21 cellular contexts compared by ENCODE assay signal in the genomic region with DNA sequence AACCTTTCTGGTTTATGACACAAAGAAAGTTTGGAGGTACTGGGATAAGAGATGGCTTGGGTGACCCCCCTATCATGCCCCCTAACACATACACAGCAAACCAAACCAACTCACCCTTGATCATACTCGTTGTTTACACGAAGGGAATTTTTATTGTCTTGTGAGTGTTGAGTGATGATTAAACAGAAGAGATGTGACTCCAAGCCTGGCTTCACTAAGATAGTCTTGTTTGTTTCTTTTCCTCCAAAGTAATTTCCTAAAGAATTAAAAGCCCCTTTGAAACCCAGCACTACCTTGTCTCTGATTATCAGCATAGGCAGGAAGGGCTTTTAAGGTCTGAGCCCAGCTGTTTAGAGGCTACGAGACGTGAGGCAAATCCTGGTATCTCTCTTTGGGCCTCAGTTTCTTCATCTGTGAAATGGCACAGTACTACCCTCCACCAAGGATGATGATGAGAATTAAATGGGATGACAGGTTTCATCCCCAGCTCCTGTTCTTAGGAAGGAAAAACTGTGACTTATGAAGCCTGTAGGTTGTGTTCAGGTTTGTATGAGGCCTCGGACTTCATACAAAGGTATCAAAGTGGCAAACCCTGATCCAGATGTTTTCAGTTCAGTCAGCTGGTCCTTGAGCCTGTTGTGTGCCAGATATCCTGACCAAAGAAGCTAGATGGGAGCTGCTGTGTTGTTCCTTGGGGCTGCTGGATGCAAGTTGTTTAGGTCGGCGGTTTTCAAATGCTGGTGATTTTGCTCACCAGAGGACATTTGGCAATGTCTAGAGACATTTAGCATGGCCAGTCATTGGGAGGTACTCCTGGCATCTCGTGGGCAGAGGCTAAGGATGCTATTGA. TPM values are rescaled to one million over a fixed set of nuclear protein-coding genes. Genes with fewer than 3 reads are reported as not detected.
DNase-seq lines count a peak whose midpoint lies in the region; ATAC-seq, FAIRE-seq and TF ChIP-seq lines count a peak whose summit lies in the region.
"Had no signal": no experiment of that assay in that cellular context is flagged by ENCODE, and none has a peak within 500 bp of the region (broad histone marks: within the 10 kb centered on the region; RNA-seq: fewer than 3 reads in every experiment).

No MANE protein-coding gene starts in this region.

- CTCF ChIA-PET in K562 (lab: Yijun Ruan, JAX; ENCODE audit: low intra/inter-chr PET ratio): no interaction called here

- no peak for FAIRE-seq in K562 (lab: Jason Lieb, UNC)
- FAIRE-seq: bronchial epithelial cell, GM12878 had no signal

- H3K4me1 ChIP-seq in GM23248 (ENCODE audit: insufficient read depth) (peaks cover 10% of the 10 kb centered on the region), K562 (replicated peaks in 1 of 2; ENCODE audit: control insufficient read depth in 2 of 2, insufficient read depth in 2 of 2, low read length in 2 of 2) (peaks cover 0 to 13% of the 10 kb centered on the region in 2 experiments; a peak in 3 of 5 replicates), suprapubic skin (peaks cover 76% of the 10 kb centered on the region)

- ATAC-seq in K562 (no peak), HG03108 (IDR thresholded peaks at IDR 0.05; ENCODE audit: unreplicated experiment) (no peak)
- ATAC-seq: GM12878; natural killer cell treated with Interleukin-12 subunit alpha and Interleukin-12 subunit beta and Interleukin-15 and Interleukin-18, amount 100 ng/mL, for 72 hours; stimulated activated memory B cell treated with anti-CD40 and anti-IgM and Interleukin-4, amounts not matched to agents 10 μg/mL and 1 μg/mL and 100 μg/mL, for 72 hours had no signal

- peak overlapping the region; percentile 33; the same call in 1 of the 2 replicates for H3K27ac ChIP-seq in GM23248
- H3K27ac ChIP-seq in K562 (ENCODE audit: extremely low read depth, low read depth, low read length): no peak overlapping the region
- peak overlapping the region; percentile 17 for H3K27ac ChIP-seq in layer of hippocampus (ENCODE audit: low read depth, low read length)
- H3K27ac ChIP-seq in suprapubic skin: peak overlapping the region; percentile 31
- H3K27ac ChIP-seq: PC-9, SJSA1, vagina had no signal

- no peak overlapping the region for H3K4me3 ChIP-seq in GM23248
- no peak overlapping the region for H3K4me3 ChIP-seq in K562
- no peak overlapping the region for H3K4me3 ChIP-seq in suprapubic skin
- H3K4me3 ChIP-seq: GM12878, PC-9, SJSA1, vagina had no signal

- TF ChIP-seq RAD21 in K562 (CRISPR knock-in tag; conservative IDR thresholded peaks at IDR 0.05 in 1 of 2, IDR thresholded peaks at IDR 0.05 in 1 of 2): no peak

- H3K9me2 ChIP-seq in GM23248 (ENCODE audit: insufficient read depth): no peaks in the 10 kb centered on the region

- H3K36me3 ChIP-seq in GM23248 (ENCODE audit: low read depth) (no peaks in the 10 kb centered on the region), K562 (ENCODE audit: control insufficient read depth, insufficient read depth, low read length) (no peaks in the 10 kb centered on the region), suprapubic skin (no peaks in the 10 kb centered on the region)
- H3K36me3 ChIP-seq: vagina had no signal

- DNase-seq in GM23248: peak; percentile 47
- no peak for DNase-seq in K562 (ENCODE audit: extremely low read depth in 1 of 4, low spot score in 3 of 4)
- no peak for DNase-seq in suprapubic skin (ENCODE audit: low spot score in 2 of 2)
- DNase-seq in activated T-cell treated with anti-CD3 and anti-CD28 coated beads, Interleukin-2, amount 50 U/mL, for 48 hours: no peak
- DNase-seq in activated CD8-positive, alpha-beta memory T cell treated with anti-CD3 and anti-CD28 coated beads, Interleukin-2, amount 50 U/mL, for 4 hours: no peak
- DNase-seq in nucleus accumbens (lab: John Stamatoyannopoulos, UW): no peak
- DNase-seq: activated B cell treated with CpG ODN at 0.5 μM for 24 hours; activated naive CD8-positive, alpha-beta T cell treated with anti-CD3 and anti-CD28 coated beads, Interleukin-2, amount 10 ng/mL, durations not matched to agents 7 days and 5 days; effector CD8-positive, alpha-beta T cell; GF-D8; NCI-H1436; NCI-H2171 treated with DMSO at 0.1 percent for 48 hours; PC-9 had no signal

- in situ Hi-C loops in GM23248 (cut with MboI): no loop called here
- in situ Hi-C loops in K562 (cut with MboI): no loop called here

- no TSS peak for BruUV-seq in K562 (replicated peaks; lab: Mats Ljungman, UMichigan)

- peaks cover 10% of the 10 kb centered on the region; the same call in 1 of the 2 replicates for H3F3A ChIP-seq in GM23248 (ENCODE audit: insufficient read depth)

- TF ChIP-seq CTCF in K562 (IDR thresholded peaks at IDR 0.05 in 2 of 3, conservative IDR thresholded peaks at IDR 0.05 in 1 of 3; ENCODE audit: insufficient read depth in 2 of 3, low read depth in 1 of 3, low read length in 3 of 3): no peak
- no peak for TF ChIP-seq CTCF in suprapubic skin (IDR thresholded peaks at IDR 0.05)

- POLR2A ChIA-PET in K562 (lab: Yijun Ruan, JAX): interaction anchor here (0.5 kb wide), 1 partner anchor 297 kb away, joined by 3 read pairs; no protein-coding TSS in a partner anchor

- WGBS in GM23248 (ENCODE audit: low coverage in 1 of 2, low lambda C conversion rate in 2 of 2, missing lambda C conversion rate in 2 of 2), 2 experiments: 57 to 59% methylated on average over 8 of the region's 8 CpGs
- 15% methylated on average over 7 of the region's 8 CpGs for WGBS in K562 (ENCODE audit: insufficient coverage, low coverage, missing lambda C conversion rate)
- 68% methylated on average over 8 of the region's 8 CpGs for WGBS in suprapubic skin

- H3K9me3 ChIP-seq in GM23248 (ENCODE audit: low read depth) (no peaks in the 10 kb centered on the region), K562 (replicated peaks; ENCODE audit: control insufficient read depth, insufficient read depth, low read depth, low read length) (no peaks in the 10 kb centered on the region), suprapubic skin (no peaks in the 10 kb centered on the region)
- H3K9me3 ChIP-seq: SJSA1, vagina had no signal

- H3K9me1 ChIP-seq in K562 (ENCODE audit: control insufficient read depth, insufficient read depth, low read length): no peaks in the 10 kb centered on the region

- intact Hi-C loops in K562 (cut with micrococcal nuclease): no loop called here

- TF ChIP-seq POLR2A in K562 (conservative IDR thresholded peaks at IDR 0.05): no peak
- TF ChIP-seq POLR2A in suprapubic skin (IDR thresholded peaks at IDR 0.05): no peak

- H3K27me3 ChIP-seq in GM23248 (replicated peaks; ENCODE audit: insufficient read depth): no peaks in the 10 kb centered on the region
- H3K27me3 ChIP-seq in K562 (ENCODE audit: control insufficient read depth in 2 of 2, insufficient read depth in 2 of 2, low read length in 2 of 2): peaks cover 2 to 11% of the 10 kb centered on the region in 2 experiments; a peak in 2 of 5 replicates
- no peaks in the 10 kb centered on the region for H3K27me3 ChIP-seq in layer of hippocampus (ENCODE audit: control insufficient read depth, insufficient read depth, low read length)
- H3K27me3 ChIP-seq in suprapubic skin: no peaks in the 10 kb centered on the region
- H3K27me3 ChIP-seq: SJSA1, vagina had no signal

- H3K4me2 ChIP-seq in GM23248 (ENCODE audit: unreplicated experiment) (peak overlapping the region; percentile 21), K562 (ENCODE audit: insufficient read depth, low read length) (no peak overlapping the region; the same call in 1 of the 2 replicates)
- H3K4me2 ChIP-seq: PC-9 had no signal

- H3K79me2 ChIP-seq in GM23248 (ENCODE audit: insufficient read depth): peaks cover 100% of the 10 kb centered on the region
- no peaks in the 10 kb centered on the region for H3K79me2 ChIP-seq in K562 (ENCODE audit: control insufficient read depth, insufficient read depth, low read length)

- TF ChIP-seq EP300 in K562 (IDR thresholded peaks at IDR 0.05; ENCODE audit: low read length) (no peak), suprapubic skin (IDR thresholded peaks at IDR 0.05) (no peak)

- H2AFZ ChIP-seq in GM23248 (no peak overlapping the region), K562 (ENCODE audit: low read depth, low read length) (no peak overlapping the region)
- H2AFZ ChIP-seq: PC-9 had no signal

- H3K9ac ChIP-seq in GM23248 (peak overlapping the region; percentile 10; the same call in 1 of the 2 replicates), K562 (ENCODE audit: insufficient read depth in 1 of 2, low read depth in 2 of 2, low read length in 2 of 2) (no peak overlapping the region; a peak in 1 of 4 replicates)

- H4K20me1 ChIP-seq in GM23248 (ENCODE audit: insufficient read depth) (peaks cover 44% of the 10 kb centered on the region), K562 (replicated peaks; ENCODE audit: control insufficient read depth, insufficient read depth, low read length) (peaks cover 3% of the 10 kb centered on the region; the same call in 1 of the 2 replicates)

TF ChIP-seq in K562, 482 proteins besides CTCF, POLR2A, EP300 and RAD21 (continues in another document):
- peak; percentile 83; the same call in 1 of the 2 replicates for TF ChIP-seq MYNN (IDR thresholded peaks at IDR 0.05)
- no peak for TF ChIP-seq MYNN (CRISPR knock-in tag; IDR thresholded peaks at IDR 0.05)
- peak; percentile 91 for TF ChIP-seq RBM25 (IDR thresholded peaks at IDR 0.05; ENCODE audit: low read depth, low read length, severe bottlenecking)

RNA-seq across cellular contexts. Expression of a gene that starts 51.8 kb away (rescaled TPM):
- 4.2 and 6.2 TPM in 2 replicates for total RNA-seq in GM23248 (2014; rRNA removed; shearing (Covaris generic))
- polyA plus RNA-seq in GM23248 (2016; fragmentation: Nextera tagmentation; extraction: Ambion mirVana) (18.2 and 19.3 TPM in 2 replicates), K562 (2011; rRNA removed) (0.42 and 0.53 TPM in 2 replicates), K562 (2014; fragmentation: Illumina TruSeq; extraction: Trizol) (2.1 and 2.4 TPM in 2 replicates), K562 (2014; fragmentation: Nextera tagmentation; extraction: Ambion mirVana) (under 1 TPM; 0.52 to 0.92 TPM), K562 (2014; rRNA removed) (0.39 and 1.4 TPM in 2 replicates)
- total RNA-seq in K562 (2011; cell fraction: chromatin; rRNA removed; ENCODE audit: low replicate concordance): 1.9 and 4.4 TPM in 2 replicates
- 2.4 and 3.0 TPM in 2 replicates for total RNA-seq in K562 (2011; cell fraction: nucleolus; rRNA removed)
- total RNA-seq in K562 (2011; cell fraction: nucleoplasm; rRNA removed): 1.9 and 2.7 TPM in 2 replicates
- total RNA-seq in K562 (2014; rRNA removed) (0.32 and 0.41 TPM in 2 replicates), K562 (2014; rRNA removed; fragmentation: Illumina TruSeq; extraction: Trizol) (0.48 and 0.80 TPM in 2 replicates), K562 (2015; rRNA removed; fragmentation: Illumina TruSeq; extraction: Trizol) (0.68 and 1.2 TPM in 2 replicates), K562 (2021) (2.0 and 2.8 TPM in 2 replicates), suprapubic skin (10 to 100 TPM in 3 of 4 donors, 1 to 10 TPM in 1; 9.9 to 23.3 (median 15.2) TPM)
- polyA plus RNA-seq in K562 (2011; cell fraction: cytosol; rRNA removed): 0.15 and 0.35 TPM in 2 replicates
- 1.6 and 2.2 TPM in 2 replicates for polyA plus RNA-seq in K562 (2011; cell fraction: nucleus; rRNA removed)
- polyA plus RNA-seq in K562 (2012): 1.4 and 2.2 TPM in 2 replicates
- polyA minus RNA-seq in K562 (2011; rRNA and poly(A)+ RNA removed): 0.25 and 0.69 TPM in 2 replicates
- 0.91 and 1.5 TPM in 2 replicates for polyA minus RNA-seq in K562 (2011; cell fraction: cytosol; rRNA and poly(A)+ RNA removed)
- polyA minus RNA-seq in K562 (2011; cell fraction: nucleus; rRNA and poly(A)+ RNA removed): 1.6 and 2.4 TPM in 2 replicates
